30 cellular contexts compared by ENCODE assay signal in genomic region chr15:60320365-60320764, GRCh38.
"Had no signal": no experiment of that assay in that cellular context is flagged by ENCODE, and none has a peak within 500 bp of the region (broad histone marks: within the 10 kb centered on the region; RNA-seq: fewer than 3 reads in every experiment).

No MANE protein-coding gene starts in this region.

- H3K9me3 ChIP-seq: body of pancreas, esophagus squamous epithelium, gastroesophageal sphincter, heart right ventricle had no signal

- ATAC-seq: activated CD4-positive, alpha-beta T cell treated with anti-CD3 and anti-CD28 coated beads for 36 hours; activated CD8-positive, alpha-beta memory T cell treated with anti-CD3 and anti-CD28 coated beads, Interleukin-2, amount 10 ng/mL, durations not matched to agents 7 days and 5 days; activated CD8-positive, alpha-beta T cell treated with anti-CD3 and anti-CD28 coated beads, Interleukin-2, amount 10 ng/mL, durations not matched to agents 7 days and 5 days; activated naive CD8-positive, alpha-beta T cell treated with anti-CD3 and anti-CD28 coated beads, Interleukin-2, amount 50 U/mL, for 24 hours; body of pancreas; gastroesophageal sphincter; heart right ventricle had no signal

- H3K9me3 Mint-ChIP-seq: activated naive CD4-positive, alpha-beta T cell treated with anti-CD3 and anti-CD28 coated beads, Interleukin-2, amount 50 U/mL, for 24 hours had no signal

- H3K36me3 Mint-ChIP-seq: activated CD8-positive, alpha-beta memory T cell treated with anti-CD3 and anti-CD28 coated beads, Interleukin-2, amount 10 ng/mL, durations not matched to agents 7 days and 5 days; activated naive CD4-positive, alpha-beta T cell treated with anti-CD3 and anti-CD28 coated beads, Interleukin-2, amount 50 U/mL, for 24 hours; activated naive CD8-positive, alpha-beta T cell treated with anti-CD3 and anti-CD28 coated beads for 36 hours had no signal

- DNase-seq: activated CD4-positive, alpha-beta memory T cell treated with anti-CD3 and anti-CD28 coated beads for 36 hours; activated CD4-positive, alpha-beta T cell treated with anti-CD3 and anti-CD28 coated beads for 36 hours; activated CD4-positive, alpha-beta T cell treated with anti-CD3 and anti-CD28 coated beads, Interleukin-2, amount 10 ng/mL, durations not matched to agents 24 days and 14 days; activated CD4-positive, CD25-positive, alpha-beta regulatory T cell; activated CD4-positive, CD25-positive, alpha-beta regulatory T cell treated with anti-CD3 and anti-CD28 coated beads, Interleukin-2, amount 50 U/mL, for 72 hours; activated CD8-positive, alpha-beta memory T cell treated with anti-CD3 and anti-CD28 coated beads, Interleukin-2, amount 10 ng/mL, durations not matched to agents 7 days and 5 days; activated CD8-positive, alpha-beta memory T cell treated with anti-CD3 and anti-CD28 coated beads, Interleukin-2, amount 50 U/mL, for 4 hours; activated CD8-positive, alpha-beta T cell treated with anti-CD3 and anti-CD28 coated beads, Interleukin-2, amount 10 ng/mL, durations not matched to agents 7 days and 5 days; activated effector memory CD4-positive, alpha-beta T cell treated with Interleukin-2 at 50 U/mL for 16 hours; activated naive CD4-positive, alpha-beta T cell treated with anti-CD3 and anti-CD28 coated beads for 36 hours; activated naive CD8-positive, alpha-beta T cell treated with anti-CD3 and anti-CD28 coated beads for 36 hours; activated naive CD8-positive, alpha-beta T cell treated with anti-CD3 and anti-CD28 coated beads, Interleukin-2, amount 50 U/mL, for 24 hours; activated T-cell treated with anti-CD3 and anti-CD28 coated beads, Interleukin-2, amount 50 U/mL, for 1 hour; activated T-cell treated with anti-CD3 and anti-CD28 coated beads, Interleukin-2, amount 50 U/mL, for 48 hours; adrenal gland; amygdala; aorta; body of pancreas; caudate nucleus; cortex of kidney; dermis blood vessel endothelial cell; effector CD4-positive, alpha-beta T cell; esophagus squamous epithelium; foreskin melanocyte; heart right ventricle had no signal

- H3K4me3 Mint-ChIP-seq: activated CD4-positive, alpha-beta memory T cell treated with anti-CD3 and anti-CD28 coated beads for 36 hours; activated CD4-positive, alpha-beta T cell treated with anti-CD3 and anti-CD28 coated beads for 36 hours; activated CD4-positive, alpha-beta T cell treated with anti-CD3 and anti-CD28 coated beads, Interleukin-2, amount 10 ng/mL, durations not matched to agents 24 days and 14 days; activated CD8-positive, alpha-beta memory T cell treated with anti-CD3 and anti-CD28 coated beads, Interleukin-2, amount 10 ng/mL, durations not matched to agents 7 days and 5 days; activated CD8-positive, alpha-beta T cell treated with anti-CD3 and anti-CD28 coated beads, Interleukin-2, amount 10 ng/mL, durations not matched to agents 7 days and 5 days; activated naive CD4-positive, alpha-beta T cell treated with anti-CD3 and anti-CD28 coated beads for 36 hours; activated naive CD4-positive, alpha-beta T cell treated with anti-CD3 and anti-CD28 coated beads, Interleukin-2, amount 50 U/mL, for 24 hours; activated naive CD8-positive, alpha-beta T cell treated with anti-CD3 and anti-CD28 coated beads for 36 hours; activated naive CD8-positive, alpha-beta T cell treated with anti-CD3 and anti-CD28 coated beads, Interleukin-2, amount 50 U/mL, for 24 hours had no signal

- H3K36me3 ChIP-seq: adrenal gland, esophagus squamous epithelium, gastroesophageal sphincter, heart right ventricle had no signal

- H3K27me3 Mint-ChIP-seq: activated naive CD4-positive, alpha-beta T cell treated with anti-CD3 and anti-CD28 coated beads, Interleukin-2, amount 50 U/mL, for 24 hours had no signal

- H3K4me1 Mint-ChIP-seq: activated CD4-positive, alpha-beta T cell treated with anti-CD3 and anti-CD28 coated beads, Interleukin-2, amount 10 ng/mL, durations not matched to agents 24 days and 14 days; activated CD8-positive, alpha-beta memory T cell treated with anti-CD3 and anti-CD28 coated beads, Interleukin-2, amount 10 ng/mL, durations not matched to agents 7 days and 5 days; activated naive CD8-positive, alpha-beta T cell treated with anti-CD3 and anti-CD28 coated beads for 36 hours had no signal

- FAIRE-seq: colon, endometrium had no signal

- H3K27ac ChIP-seq: adrenal gland, body of pancreas, epithelial cell of prostate, esophagus squamous epithelium, gastroesophageal sphincter, heart right ventricle had no signal

- H3K27ac Mint-ChIP-seq: activated CD4-positive, alpha-beta memory T cell treated with anti-CD3 and anti-CD28 coated beads for 36 hours; activated CD4-positive, alpha-beta T cell treated with anti-CD3 and anti-CD28 coated beads for 36 hours; activated CD4-positive, alpha-beta T cell treated with anti-CD3 and anti-CD28 coated beads, Interleukin-2, amount 10 ng/mL, durations not matched to agents 24 days and 14 days; activated CD8-positive, alpha-beta memory T cell treated with anti-CD3 and anti-CD28 coated beads, Interleukin-2, amount 10 ng/mL, durations not matched to agents 7 days and 5 days; activated CD8-positive, alpha-beta T cell treated with anti-CD3 and anti-CD28 coated beads, Interleukin-2, amount 10 ng/mL, durations not matched to agents 7 days and 5 days; activated naive CD4-positive, alpha-beta T cell treated with anti-CD3 and anti-CD28 coated beads for 36 hours; activated naive CD4-positive, alpha-beta T cell treated with anti-CD3 and anti-CD28 coated beads, Interleukin-2, amount 50 U/mL, for 24 hours; activated naive CD8-positive, alpha-beta T cell treated with anti-CD3 and anti-CD28 coated beads for 36 hours; activated naive CD8-positive, alpha-beta T cell treated with anti-CD3 and anti-CD28 coated beads, Interleukin-2, amount 50 U/mL, for 24 hours had no signal

- H3K4me3 ChIP-seq: adrenal gland, body of pancreas, esophagus squamous epithelium, gastroesophageal sphincter, heart right ventricle had no signal

- H3K4me1 ChIP-seq: adrenal gland, body of pancreas, gastroesophageal sphincter, heart right ventricle had no signal

- H3K27me3 ChIP-seq: body of pancreas had no signal
